8 cellular contexts compared by ENCODE assay signal in the genomic region with DNA sequence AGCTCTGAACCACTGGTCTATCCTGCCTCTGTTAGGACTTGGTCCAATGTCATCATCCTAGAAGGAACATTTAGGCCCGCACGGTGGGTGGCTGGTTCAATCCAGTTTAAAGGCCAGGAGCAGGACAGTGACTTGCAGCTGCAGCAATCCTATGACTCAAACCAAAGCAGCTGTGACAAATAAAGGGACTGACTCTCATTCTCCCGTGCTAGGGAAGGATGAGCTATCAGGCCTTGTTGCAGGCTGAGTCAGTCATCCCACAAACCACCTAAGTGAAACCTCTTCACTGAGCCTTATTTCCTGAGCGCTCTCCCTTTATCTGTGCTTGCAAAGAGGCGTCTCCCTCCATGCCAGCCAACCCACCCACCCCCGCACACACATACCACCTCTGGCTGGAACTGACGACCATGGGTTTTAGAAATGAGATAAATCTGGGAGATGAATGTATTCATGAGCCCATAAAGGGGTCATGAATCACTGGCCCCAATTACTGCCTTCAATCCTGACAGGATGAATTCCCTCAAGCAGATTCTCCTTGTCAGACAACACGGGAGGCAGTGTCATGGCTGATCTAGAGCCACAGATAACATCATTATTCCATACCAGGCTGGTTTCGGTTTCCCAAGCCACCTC.
A peak's percentile ranks its signal among the peaks of the same experiment; 100 is the strongest.
DNase-seq lines count a peak whose midpoint lies in the region; ATAC-seq and TF ChIP-seq lines count a peak whose summit lies in the region.

No MANE protein-coding gene starts in this region.

- H3K27ac Mint-ChIP-seq in activated T-helper 17 cell treated with anti-CD3 and anti-CD28 coated beads, Interleukin-2, amount 50 U/mL, for 72 hours, result peak overlapping the region; percentile 29
- peak overlapping the region; percentile 28 for H3K27ac Mint-ChIP-seq in mesothelial cell of epicardium

- H3K4me3 Mint-ChIP-seq in activated T-helper 17 cell treated with anti-CD3 and anti-CD28 coated beads, Interleukin-2, amount 50 U/mL, for 72 hours, result no peak overlapping the region
- H3K4me3 Mint-ChIP-seq in mesothelial cell of epicardium, result no peak overlapping the region

- TF ChIP-seq CTCF in AG10803 (conservative IDR thresholded peaks at IDR 0.05; ENCODE audit: low read length), result no peak
- no peak for TF ChIP-seq CTCF in mesothelial cell of epicardium (IDR thresholded peaks at IDR 0.05; ENCODE audit: unreplicated experiment)

- no peaks in the 10 kb centered on the region for H3K9me3 Mint-ChIP-seq in activated T-helper 17 cell treated with anti-CD3 and anti-CD28 coated beads, Interleukin-2, amount 50 U/mL, for 72 hours
- H3K9me3 Mint-ChIP-seq in mesothelial cell of epicardium, result no peaks in the 10 kb centered on the region

- ATAC-seq in HG02623 (IDR thresholded peaks at IDR 0.05; ENCODE audit: unreplicated experiment), result peak; percentile 53
- ATAC-seq in activated T-helper 17 cell treated with anti-CD3 and anti-CD28 coated beads, Interleukin-2, amount 50 U/mL, for 72 hours (replicated peaks), result peak; percentile 93
- ATAC-seq in HG02588 (IDR thresholded peaks at IDR 0.05; ENCODE audit: unreplicated experiment), result no peak
- no peak for ATAC-seq in GM21526 (IDR thresholded peaks at IDR 0.05; ENCODE audit: low FRiP score, unreplicated experiment)
- no peak for ATAC-seq in HG02571 (IDR thresholded peaks at IDR 0.05; ENCODE audit: unreplicated experiment)

- H3K27me3 Mint-ChIP-seq in activated T-helper 17 cell treated with anti-CD3 and anti-CD28 coated beads, Interleukin-2, amount 50 U/mL, for 72 hours, result peaks cover 43% of the 10 kb centered on the region
- H3K27me3 Mint-ChIP-seq in mesothelial cell of epicardium (ENCODE audit: low read depth), result peaks cover 86% of the 10 kb centered on the region

- no peaks in the 10 kb centered on the region for H3K36me3 Mint-ChIP-seq in activated T-helper 17 cell treated with anti-CD3 and anti-CD28 coated beads, Interleukin-2, amount 50 U/mL, for 72 hours (ENCODE audit: low read depth)
- no peaks in the 10 kb centered on the region for H3K36me3 Mint-ChIP-seq in mesothelial cell of epicardium

- TF ChIP-seq POLR2A in erythroblast (IDR thresholded peaks at IDR 0.05; ENCODE audit: low read length), result no peak

- H3K4me3 ChIP-seq in AG10803 (ENCODE audit: low read length), result peak overlapping the region; percentile 39

- peak; percentile 82 for DNase-seq in AG10803 (ENCODE audit: low read depth)
- DNase-seq in mesothelial cell of epicardium (ENCODE audit: low spot score in 2 of 2, unreplicated experiment in 2 of 2), result no peak
- no peak for DNase-seq in erythroblast (lab: John Stamatoyannopoulos, UW)

- H3K4me1 Mint-ChIP-seq in activated T-helper 17 cell treated with anti-CD3 and anti-CD28 coated beads, Interleukin-2, amount 50 U/mL, for 72 hours, result no peaks in the 10 kb centered on the region
- H3K4me1 Mint-ChIP-seq in mesothelial cell of epicardium, result peaks cover 28% of the 10 kb centered on the region

Comparison
In these comparisons a context has a peak if more than half of its experiments do, and no peak if none do; other contexts are left out.
1. ATAC-seq: peak in HG02623 (single experiment) and activated T-helper 17 cell treated with anti-CD3 and anti-CD28 coated beads, Interleukin-2, amount 50 U/mL, for 72 hours (single experiment); none in HG02588 (single experiment), GM21526 (single experiment) and HG02571 (single experiment).